In genomic region chr6:100559859-100560258, GRCh38 we compare ENCODE assay signal across 26 cellular contexts.
"Had no signal": no experiment of that assay in that cellular context is flagged by ENCODE, and none has a peak within 500 bp of the region (broad histone marks: within the 10 kb centered on the region; RNA-seq: fewer than 3 reads in every experiment).

No MANE protein-coding gene starts in this region.

- H2AFZ ChIP-seq: neural progenitor cell had no signal

- DNase-seq: colonic mucosa; dermis blood vessel endothelial cell; effector memory CD4-positive, alpha-beta T cell; erythroblast; esophagus squamous epithelium; foreskin melanocyte; hypothalamus; immature natural killer cell; islet precursor cell; mucosa of descending colon; naive B cell; psoas muscle; right cardiac atrium; sigmoid colon; stimulated activated CD4-positive, alpha-beta T cell treated with anti-CD3 and anti-CD28 coated beads, Interleukin-4, amount 100 ng/mL, for 4 hours; stimulated activated naive CD8-positive, alpha-beta T cell treated with anti-CD3 and anti-CD28 coated beads, Interleukin-15, Interleukin-2, amounts not matched to agents 100 U/mL and 50 U/mL, for 24 hours; testis; tibial artery had no signal

- H3K4me1 ChIP-seq: colonic mucosa, neural progenitor cell, psoas muscle, sigmoid colon, spleen, testis, tibial artery had no signal

- FAIRE-seq: endometrium, urothelium cell line had no signal

- H3K27ac ChIP-seq: colonic mucosa, esophagus squamous epithelium, neural progenitor cell, psoas muscle, sigmoid colon, spleen, testis, tibial artery had no signal

- H3K4me2 ChIP-seq: neural progenitor cell had no signal

- ATAC-seq: left lobe of liver; mucosa of descending colon; natural killer cell treated with Interleukin-12 subunit alpha and Interleukin-12 subunit beta and Interleukin-15 and Interleukin-18, amount 100 ng/mL, for 72 hours; psoas muscle; right cardiac atrium; stimulated activated memory B cell treated with anti-CD40 and anti-IgM and Interleukin-4, amounts not matched to agents 10 μg/mL and 1 μg/mL and 100 μg/mL, for 72 hours; stimulated activated naive CD8-positive, alpha-beta T cell treated with anti-CD3 and anti-CD28 coated beads, Interleukin-15, Interleukin-2, amounts not matched to agents 100 U/mL and 50 U/mL, for 24 hours had no signal

- H3K27me3 ChIP-seq: colonic mucosa, esophagus squamous epithelium, neural progenitor cell, sigmoid colon, spleen, testis, tibial artery had no signal

- H3K4me3 ChIP-seq: colonic mucosa, esophagus squamous epithelium, lung, mucosa of descending colon, neural progenitor cell, psoas muscle, sigmoid colon, spleen, testis, tibial artery had no signal

- H3K9ac ChIP-seq: neural progenitor cell had no signal

- H3K9me3 ChIP-seq: colonic mucosa, esophagus squamous epithelium, mucosa of descending colon, psoas muscle, sigmoid colon, spleen, testis, tibial artery had no signal

- H3K36me3 ChIP-seq: colonic mucosa, esophagus squamous epithelium, neural progenitor cell, sigmoid colon, tibial artery had no signal
